Comparison of ENCODE assay signal across 1 cellular context in genomic region chr1:15139654-15140350, GRCh38.
TF ChIP-seq lines count a peak whose summit lies in the region.

No MANE protein-coding gene starts in this region.

TF ChIP-seq in K562, 482 proteins besides CTCF, POLR2A, EP300 and RAD21:
- TF ChIP-seq ZNF146 (CRISPR knock-in tag; IDR thresholded peaks at IDR 0.05; ENCODE audit: unreplicated experiment) (no peak), ZNF780A (CRISPR knock-in tag; IDR thresholded peaks at IDR 0.05) (no peak), ZBTB11 (CRISPR knock-in tag; IDR thresholded peaks at IDR 0.05) (0 out of 6 replicates have a peak, but pooled peaks of 1 of the 3 experiments have one; percentile 25), CBFA2T2 (conservative IDR thresholded peaks at IDR 0.05) (0 out of 2 replicates have a peak, but pooled peaks have one; percentile 22), ZNF134 (CRISPR knock-in tag; conservative IDR thresholded peaks at IDR 0.05) (peak; percentile 81), BHLHE40 (IDR thresholded peaks at IDR 0.05; ENCODE audit: low read length) (no peak), VEZF1 (CRISPR knock-in tag; IDR thresholded peaks at IDR 0.05) (no peak), FOSL1 (tag; conservative IDR thresholded peaks at IDR 0.05) (peak; percentile 46; the same call in 1 of the 2 replicates), IRF2 (CRISPR knock-in tag; IDR thresholded peaks at IDR 0.05) (no peak), TARDBP (IDR thresholded peaks at IDR 0.05) (no peak), TGIF2 (CRISPR knock-in tag; IDR thresholded peaks at IDR 0.05) (no peak), ZBTB17 (CRISPR knock-in tag; IDR thresholded peaks at IDR 0.05) (0 out of 2 replicates have a peak, but pooled peaks have one; percentile 38), CREBBP (IDR thresholded peaks at IDR 0.05; ENCODE audit: low read depth, low read length) (no peak), ZNF263 (CRISPR knock-in tag; IDR thresholded peaks at IDR 0.05; ENCODE audit: borderline replicate concordance) (peak; percentile 30; the same call in 1 of the 2 replicates), SOX6 (IDR thresholded peaks at IDR 0.05) (no peak), NR2C1 (IDR thresholded peaks at IDR 0.05) (no peak), NR2C1 (tag; IDR thresholded peaks at IDR 0.05) (no peak), CREM (IDR thresholded peaks at IDR 0.05; ENCODE audit: low read depth) (no peak), PML (IDR thresholded peaks at IDR 0.05; ENCODE audit: low read length) (no peak), IRF9 (tag; IDR thresholded peaks at IDR 0.05) (no peak), NFIC (IDR thresholded peaks at IDR 0.05) (no peak), PHF8 (IDR thresholded peaks at IDR 0.05; ENCODE audit: borderline replicate concordance, low read length) (no peak), ZEB2 (IDR thresholded peaks at IDR 0.05) (no peak), FOXP4 (CRISPR knock-in tag; IDR thresholded peaks at IDR 0.05; ENCODE audit: borderline replicate concordance) (no peak), DLX4 (CRISPR knock-in tag; IDR thresholded peaks at IDR 0.05) (no peak), ZNF347 (CRISPR knock-in tag; IDR thresholded peaks at IDR 0.05; ENCODE audit: low read depth) (no peak)
TF ChIP-seq in K562: peak in this region for 6.
